1 cellular context compared by ENCODE assay signal in the genomic region with DNA sequence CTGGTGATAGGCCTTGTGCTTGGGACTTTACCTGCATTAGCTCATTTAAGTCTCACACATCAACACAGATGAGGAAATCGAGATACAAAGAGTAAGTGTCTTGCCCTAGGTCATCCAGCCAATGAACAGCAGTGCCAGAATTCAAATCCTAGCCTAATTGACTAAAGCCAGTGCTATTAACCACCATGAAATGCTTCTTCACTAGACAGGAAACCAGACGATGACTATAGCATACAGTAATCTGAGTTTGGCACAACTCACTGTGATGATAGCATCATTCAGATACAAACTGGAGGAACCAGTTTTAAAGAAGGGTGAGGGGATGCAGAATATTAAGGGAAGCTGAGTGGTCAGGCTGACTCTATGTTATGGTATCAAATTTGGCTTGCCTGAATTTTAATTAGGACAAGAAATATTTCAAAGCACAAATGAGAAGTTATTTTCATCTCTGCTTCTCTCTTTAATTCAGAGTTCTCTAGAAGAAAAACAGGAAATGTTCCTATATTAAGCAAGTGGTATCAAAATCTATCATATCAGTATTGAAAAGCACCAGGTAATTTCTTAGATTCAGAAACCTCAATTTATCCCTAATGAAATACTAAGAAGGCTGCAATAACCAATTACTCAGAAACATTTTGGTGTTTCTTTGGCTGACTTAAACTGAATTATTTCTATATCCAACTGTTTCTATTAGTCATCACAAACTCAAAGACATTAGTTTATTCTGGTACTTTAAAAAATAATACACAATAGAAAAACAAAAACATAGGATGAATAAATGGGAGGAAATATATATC.
TF ChIP-seq lines count a peak whose summit lies in the region.

No MANE protein-coding gene starts in this region.

TF ChIP-seq in GM23338, 12 proteins besides CTCF, POLR2A, EP300 and RAD21 (continued from another document):
- TF ChIP-seq, protein P1, sequence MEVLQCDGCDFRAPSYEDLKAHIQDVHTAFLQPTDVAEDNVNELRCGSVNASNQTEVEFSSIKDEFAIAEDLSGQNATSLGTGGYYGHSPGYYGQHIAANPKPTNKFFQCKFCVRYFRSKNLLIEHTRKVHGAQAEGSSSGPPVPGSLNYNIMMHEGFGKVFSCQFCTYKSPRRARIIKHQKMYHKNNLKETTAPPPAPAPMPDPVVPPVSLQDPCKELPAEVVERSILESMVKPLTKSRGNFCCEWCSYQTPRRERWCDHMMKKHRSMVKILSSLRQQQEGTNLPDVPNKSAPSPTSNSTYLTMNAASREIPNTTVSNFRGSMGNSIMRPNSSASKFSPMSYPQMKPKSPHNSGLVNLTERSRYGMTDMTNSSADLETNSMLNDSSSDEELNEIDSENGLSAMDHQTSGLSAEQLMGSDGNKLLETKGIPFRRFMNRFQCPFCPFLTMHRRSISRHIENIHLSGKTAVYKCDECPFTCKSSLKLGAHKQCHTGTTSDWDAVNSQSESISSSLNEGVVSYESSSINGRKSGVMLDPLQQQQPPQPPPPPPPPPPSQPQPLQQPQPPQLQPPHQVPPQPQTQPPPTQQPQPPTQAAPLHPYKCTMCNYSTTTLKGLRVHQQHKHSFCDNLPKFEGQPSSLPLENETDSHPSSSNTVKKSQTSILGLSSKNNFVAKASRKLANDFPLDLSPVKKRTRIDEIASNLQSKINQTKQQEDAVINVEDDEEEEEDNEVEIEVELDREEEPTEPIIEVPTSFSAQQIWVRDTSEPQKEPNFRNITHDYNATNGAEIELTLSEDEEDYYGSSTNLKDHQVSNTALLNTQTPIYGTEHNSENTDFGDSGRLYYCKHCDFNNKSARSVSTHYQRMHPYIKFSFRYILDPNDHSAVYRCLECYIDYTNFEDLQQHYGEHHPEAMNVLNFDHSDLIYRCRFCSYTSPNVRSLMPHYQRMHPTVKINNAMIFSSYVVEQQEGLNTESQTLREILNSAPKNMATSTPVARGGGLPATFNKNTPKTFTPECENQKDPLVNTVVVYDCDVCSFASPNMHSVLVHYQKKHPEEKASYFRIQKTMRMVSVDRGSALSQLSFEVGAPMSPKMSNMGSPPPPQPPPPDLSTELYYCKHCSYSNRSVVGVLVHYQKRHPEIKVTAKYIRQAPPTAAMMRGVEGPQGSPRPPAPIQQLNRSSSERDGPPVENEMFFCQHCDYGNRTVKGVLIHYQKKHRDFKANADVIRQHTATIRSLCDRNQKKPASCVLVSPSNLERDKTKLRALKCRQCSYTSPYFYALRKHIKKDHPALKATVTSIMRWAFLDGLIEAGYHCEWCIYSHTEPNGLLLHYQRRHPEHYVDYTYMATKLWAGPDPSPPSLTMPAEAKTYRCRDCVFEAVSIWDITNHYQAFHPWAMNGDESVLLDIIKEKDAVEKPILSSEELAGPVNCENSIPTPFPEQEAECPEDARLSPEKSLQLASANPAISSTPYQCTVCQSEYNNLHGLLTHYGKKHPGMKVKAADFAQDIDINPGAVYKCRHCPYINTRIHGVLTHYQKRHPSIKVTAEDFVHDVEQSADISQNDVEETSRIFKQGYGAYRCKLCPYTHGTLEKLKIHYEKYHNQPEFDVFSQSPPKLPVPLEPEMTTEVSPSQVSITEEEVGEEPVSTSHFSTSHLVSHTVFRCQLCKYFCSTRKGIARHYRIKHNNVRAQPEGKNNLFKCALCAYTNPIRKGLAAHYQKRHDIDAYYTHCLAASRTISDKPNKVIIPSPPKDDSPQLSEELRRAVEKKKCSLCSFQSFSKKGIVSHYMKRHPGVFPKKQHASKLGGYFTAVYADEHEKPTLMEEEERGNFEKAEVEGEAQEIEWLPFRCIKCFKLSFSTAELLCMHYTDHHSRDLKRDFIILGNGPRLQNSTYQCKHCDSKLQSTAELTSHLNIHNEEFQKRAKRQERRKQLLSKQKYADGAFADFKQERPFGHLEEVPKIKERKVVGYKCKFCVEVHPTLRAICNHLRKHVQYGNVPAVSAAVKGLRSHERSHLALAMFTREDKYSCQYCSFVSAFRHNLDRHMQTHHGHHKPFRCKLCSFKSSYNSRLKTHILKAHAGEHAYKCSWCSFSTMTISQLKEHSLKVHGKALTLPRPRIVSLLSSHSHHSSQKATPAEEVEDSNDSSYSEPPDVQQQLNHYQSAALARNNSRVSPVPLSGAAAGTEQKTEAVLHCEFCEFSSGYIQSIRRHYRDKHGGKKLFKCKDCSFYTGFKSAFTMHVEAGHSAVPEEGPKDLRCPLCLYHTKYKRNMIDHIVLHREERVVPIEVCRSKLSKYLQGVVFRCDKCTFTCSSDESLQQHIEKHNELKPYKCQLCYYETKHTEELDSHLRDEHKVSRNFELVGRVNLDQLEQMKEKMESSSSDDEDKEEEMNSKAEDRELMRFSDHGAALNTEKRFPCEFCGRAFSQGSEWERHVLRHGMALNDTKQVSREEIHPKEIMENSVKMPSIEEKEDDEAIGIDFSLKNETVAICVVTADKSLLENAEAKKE (CRISPR knock-in tag; IDR thresholded peaks at IDR 0.05): no peak
- TF ChIP-seq STAT1 (IDR thresholded peaks at IDR 0.05; ENCODE audit: unreplicated experiment) (no peak), EZH2phosphoT487 (IDR thresholded peaks at IDR 0.05; ENCODE audit: unreplicated experiment) (no peak), POLR2AphosphoS5 (IDR thresholded peaks at IDR 0.05; ENCODE audit: low read depth) (no peak), ZNF331 (CRISPR knock-in tag; IDR thresholded peaks at IDR 0.05; ENCODE audit: low read depth) (no peak)
- TF ChIP-seq, protein P2, sequence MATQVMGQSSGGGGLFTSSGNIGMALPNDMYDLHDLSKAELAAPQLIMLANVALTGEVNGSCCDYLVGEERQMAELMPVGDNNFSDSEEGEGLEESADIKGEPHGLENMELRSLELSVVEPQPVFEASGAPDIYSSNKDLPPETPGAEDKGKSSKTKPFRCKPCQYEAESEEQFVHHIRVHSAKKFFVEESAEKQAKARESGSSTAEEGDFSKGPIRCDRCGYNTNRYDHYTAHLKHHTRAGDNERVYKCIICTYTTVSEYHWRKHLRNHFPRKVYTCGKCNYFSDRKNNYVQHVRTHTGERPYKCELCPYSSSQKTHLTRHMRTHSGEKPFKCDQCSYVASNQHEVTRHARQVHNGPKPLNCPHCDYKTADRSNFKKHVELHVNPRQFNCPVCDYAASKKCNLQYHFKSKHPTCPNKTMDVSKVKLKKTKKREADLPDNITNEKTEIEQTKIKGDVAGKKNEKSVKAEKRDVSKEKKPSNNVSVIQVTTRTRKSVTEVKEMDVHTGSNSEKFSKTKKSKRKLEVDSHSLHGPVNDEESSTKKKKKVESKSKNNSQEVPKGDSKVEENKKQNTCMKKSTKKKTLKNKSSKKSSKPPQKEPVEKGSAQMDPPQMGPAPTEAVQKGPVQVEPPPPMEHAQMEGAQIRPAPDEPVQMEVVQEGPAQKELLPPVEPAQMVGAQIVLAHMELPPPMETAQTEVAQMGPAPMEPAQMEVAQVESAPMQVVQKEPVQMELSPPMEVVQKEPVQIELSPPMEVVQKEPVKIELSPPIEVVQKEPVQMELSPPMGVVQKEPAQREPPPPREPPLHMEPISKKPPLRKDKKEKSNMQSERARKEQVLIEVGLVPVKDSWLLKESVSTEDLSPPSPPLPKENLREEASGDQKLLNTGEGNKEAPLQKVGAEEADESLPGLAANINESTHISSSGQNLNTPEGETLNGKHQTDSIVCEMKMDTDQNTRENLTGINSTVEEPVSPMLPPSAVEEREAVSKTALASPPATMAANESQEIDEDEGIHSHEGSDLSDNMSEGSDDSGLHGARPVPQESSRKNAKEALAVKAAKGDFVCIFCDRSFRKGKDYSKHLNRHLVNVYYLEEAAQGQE (IDR thresholded peaks at IDR 0.05; ENCODE audit: unreplicated experiment): no peak
